7 cellular contexts compared by ENCODE assay signal in the genomic region with DNA sequence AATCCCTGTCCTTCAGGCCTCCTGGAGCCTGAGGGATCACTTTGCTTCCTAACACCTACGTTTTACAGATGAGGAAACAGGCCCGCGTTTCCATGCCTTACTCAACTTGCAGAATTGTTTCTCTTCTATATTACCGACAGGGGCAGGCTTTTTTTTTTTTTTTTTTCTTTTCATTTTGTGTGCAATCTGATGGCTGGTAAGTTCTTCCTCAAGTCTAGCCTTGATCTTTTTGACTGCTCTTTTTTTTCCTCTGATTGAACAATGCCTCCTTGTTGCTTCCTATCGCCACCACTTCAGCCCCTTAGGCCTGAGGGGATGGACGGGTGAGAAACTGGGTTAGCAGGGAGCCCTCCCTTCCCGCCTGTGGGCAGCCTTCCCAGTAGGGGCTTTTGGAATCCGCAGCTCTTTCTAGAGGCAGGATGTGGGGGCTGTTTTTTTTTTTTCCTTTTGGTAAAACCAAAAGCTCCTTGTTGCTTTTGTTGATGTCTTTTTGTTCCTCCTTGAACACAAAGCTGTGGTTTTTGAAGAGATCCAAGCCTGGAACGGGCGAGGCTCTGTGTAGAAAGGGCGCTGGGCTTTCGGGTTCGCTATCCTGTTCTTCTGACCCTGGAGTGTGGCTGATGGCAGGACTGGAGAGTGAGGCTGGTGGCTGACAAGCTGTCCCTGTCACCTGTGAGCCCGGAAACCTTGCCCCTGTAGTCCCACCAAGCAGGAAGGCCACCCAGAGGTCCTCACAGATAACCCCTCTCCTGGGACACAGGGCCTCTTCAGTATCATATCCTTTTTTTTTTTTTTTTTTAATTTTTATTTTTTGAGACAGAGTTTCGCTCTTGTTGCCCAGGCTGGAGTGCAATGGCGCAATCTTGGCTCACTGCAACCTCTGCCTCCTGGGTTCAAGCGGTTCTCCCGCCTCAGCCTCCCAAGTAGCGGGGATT. TPM values are rescaled to one million over a fixed set of nuclear protein-coding genes. Genes with fewer than 3 reads are reported as not detected.
DNase-seq lines count a peak whose midpoint lies in the region; ATAC-seq and TF ChIP-seq lines count a peak whose summit lies in the region.

No MANE protein-coding gene starts in this region.

- POLR2A ChIA-PET in GM10248 (lab: Yijun Ruan, JAX): interaction anchor here (0.8 kb wide), 1 partner anchor 14 kb away, joined by 5 read pairs; the partner anchor contains the start of gene LASP1

- no peaks in the 10 kb centered on the region for H3K9me3 ChIP-seq in KOPT-K1 (ENCODE audit: insufficient read depth, low read length, poor library complexity, severe bottlenecking)
- H3K9me3 ChIP-seq in iPS-18a (ENCODE audit: control insufficient read depth, low read depth, low read length): no peaks in the 10 kb centered on the region
- no peaks in the 10 kb centered on the region for H3K9me3 ChIP-seq in stomach

- H3K9ac ChIP-seq in iPS-18a (ENCODE audit: low read length): no peak overlapping the region

- ATAC-seq in GM21447 (IDR thresholded peaks at IDR 0.05; ENCODE audit: unreplicated experiment): no peak

- peak overlapping the region; percentile 24 for H3K4me3 ChIP-seq in iPS-18a (ENCODE audit: low read length)
- H3K4me3 ChIP-seq in stomach: peak overlapping the region in 2 of 4 donors; percentile 5 to 9

- no peak for TF ChIP-seq CTCF in stomach (IDR thresholded peaks at IDR 0.05)
- no peak for TF ChIP-seq CTCF in GM10248 (IDR thresholded peaks at IDR 0.05; ENCODE audit: control extremely low read depth, extremely low read depth, low read depth, missing control alignments)

- no peaks in the 10 kb centered on the region for H3K27me3 ChIP-seq in iPS-18a (ENCODE audit: control insufficient read depth, insufficient read depth, low read length)
- H3K27me3 ChIP-seq in stomach: no peaks in the 10 kb centered on the region

- peak; percentile 50 for DNase-seq in amniotic epithelial cell (ENCODE audit: low read depth)
- no peak for DNase-seq in stomach
- DNase-seq in GM10248 (ENCODE audit: extremely low spot score): no peak
- no peak for DNase-seq in Ammon's horn (ENCODE audit: low spot score)

- H3K4me1 ChIP-seq in iPS-18a (ENCODE audit: control insufficient read depth, low read depth, low read length) (peaks cover 52% of the 10 kb centered on the region), stomach (peaks cover 82 to 100% (median 98%) of the 10 kb centered on the region in 4 donors)

- intact Hi-C loops in stomach (cut with DNase I; ENCODE audit: low total_unique reads): no loop called here

- WGBS in stomach, 5 donors: 48 to 63% (median 58%) methylated on average over 19 of the region's 19 CpGs

- no peak for TF ChIP-seq EP300 in stomach (IDR thresholded peaks at IDR 0.05)

- CTCF ChIA-PET in GM10248 (lab: Yijun Ruan, JAX): no interaction called here

- TF ChIP-seq POLR2A in stomach (IDR thresholded peaks at IDR 0.05): no peak

- H3K36me3 ChIP-seq in KOPT-K1 (ENCODE audit: insufficient read depth, low read length) (peaks cover 93% of the 10 kb centered on the region), iPS-18a (ENCODE audit: control insufficient read depth, low read depth, low read length) (peaks cover 3% of the 10 kb centered on the region), stomach (peaks cover 14 to 86% (median 69%) of the 10 kb centered on the region in 4 donors)

- H3K27ac ChIP-seq in KOPT-K1 (ENCODE audit: low read depth, low read length, poor library complexity, severe bottlenecking) (peak overlapping the region; percentile 40), iPS-18a (ENCODE audit: low read length) (peak overlapping the region; percentile 52), stomach (peak overlapping the region; percentile 44 to 74 (median 56))

RNA-seq across cellular contexts. Expression of gene LASP1, which starts 14.0 kb away (rescaled TPM):
- 100 to 1,000 TPM in 3 of 5 donors, 10 to 100 TPM in 2; 93.0 to 183 (median 107) TPM for total RNA-seq in stomach
- 100 to 1,000 TPM in 1 of 3 donors, 10 to 100 TPM in 2; 33.7 to 119 (median 94.3) TPM for polyA plus RNA-seq in stomach

RNA-seq across cellular contexts. Expression of gene RPL23, which starts 30.3 kb away (rescaled TPM):
- total RNA-seq in stomach: 1,000 to 10,000 TPM in 1 of 5 donors, 100 to 1,000 TPM in 3, 10 to 100 TPM in 1; 89.8 to 1,949 (median 982) TPM
- 1,000 to 10,000 TPM; 3,318 to 3,359 (median 3,354) TPM for polyA plus RNA-seq in stomach

RNA-seq across cellular contexts. Expression of gene CWC25, which starts 58.7 kb away (rescaled TPM):
- 100 to 1,000 TPM in 1 of 5 donors, 10 to 100 TPM in 4; 19.6 to 146 (median 48.7) TPM for total RNA-seq in stomach
- polyA plus RNA-seq in stomach: 10 to 100 TPM in 2 of 3 donors, 1 to 10 TPM in 1; 5.9 to 38.8 (median 17.1) TPM
